ENCODE assay signal across 25 cellular contexts in the genomic region with DNA sequence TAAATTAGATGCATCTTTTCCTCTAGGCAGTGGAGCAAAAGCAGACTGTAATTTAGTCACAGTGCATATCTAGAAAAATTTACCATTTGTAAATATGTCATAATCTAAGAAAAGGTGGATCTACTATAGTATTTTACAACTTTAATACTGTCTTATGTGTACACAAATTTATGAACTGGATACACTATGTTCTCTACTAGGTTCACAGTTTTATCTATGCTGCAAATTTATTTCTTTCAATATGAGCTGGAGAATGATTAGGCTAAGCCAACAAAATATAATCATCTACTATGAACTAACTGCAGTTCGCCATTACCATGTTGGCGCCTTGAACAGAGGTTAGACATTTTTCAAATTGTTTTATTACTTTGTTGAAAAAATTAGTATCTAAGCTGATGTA.
"Had no signal": no experiment of that assay in that cellular context is flagged by ENCODE, and none has a peak within 500 bp of the region (broad histone marks: within the 10 kb centered on the region; RNA-seq: fewer than 3 reads in every experiment).

No MANE protein-coding gene starts in this region.

- H3K9me3 ChIP-seq: esophagus squamous epithelium, gastrocnemius medialis, lower lobe of right lung had no signal

- H3K4me3 Mint-ChIP-seq: effector memory CD8-positive, alpha-beta T cell; endodermal cell; naive B cell; naive thymus-derived CD8-positive, alpha-beta T cell had no signal

- DNase-seq: dermis blood vessel endothelial cell; dorsolateral prefrontal cortex; effector CD4-positive, alpha-beta T cell; effector memory CD8-positive, alpha-beta T cell; endodermal cell; erythroblast; esophagus squamous epithelium; foreskin fibroblast; foreskin melanocyte; gastrocnemius medialis; glutamatergic neuron; head of caudate nucleus; heart right ventricle; hippocampal formation; left cardiac atrium; left ventricle myocardium inferior; lower lobe of right lung; mesenchymal stem cell; midbrain; naive B cell; naive thymus-derived CD8-positive, alpha-beta T cell had no signal

- ATAC-seq: effector memory CD8-positive, alpha-beta T cell; esophagus mucosa; gastrocnemius medialis; heart right ventricle; left cardiac atrium; left lobe of liver; lower lobe of right lung; naive thymus-derived CD8-positive, alpha-beta T cell had no signal

- H3K4me1 ChIP-seq: esophagus squamous epithelium, gastrocnemius medialis, heart right ventricle, left ventricle myocardium inferior, lower lobe of right lung had no signal

- H3K27me3 Mint-ChIP-seq: effector memory CD8-positive, alpha-beta T cell; naive B cell had no signal

- H3K36me3 Mint-ChIP-seq: naive B cell; naive thymus-derived CD8-positive, alpha-beta T cell had no signal

- H3K9me3 Mint-ChIP-seq: endodermal cell had no signal

- H3K27me3 ChIP-seq: dorsolateral prefrontal cortex, esophagus squamous epithelium, gastrocnemius medialis, heart right ventricle had no signal

- H3K27ac ChIP-seq: coronary artery, dorsolateral prefrontal cortex, epithelial cell of prostate, esophagus squamous epithelium, gastrocnemius medialis, heart right ventricle, left ventricle myocardium inferior, lower lobe of right lung had no signal

- H3K36me3 ChIP-seq: esophagus squamous epithelium, gastrocnemius medialis, heart right ventricle, left ventricle myocardium inferior, lower lobe of right lung had no signal

- H3K4me1 Mint-ChIP-seq: endodermal cell, naive B cell had no signal

- H3K27ac Mint-ChIP-seq: effector memory CD8-positive, alpha-beta T cell; endodermal cell; naive B cell; naive thymus-derived CD8-positive, alpha-beta T cell had no signal

- H3K4me3 ChIP-seq: coronary artery, dorsolateral prefrontal cortex, esophagus squamous epithelium, gastrocnemius medialis, heart right ventricle, left ventricle myocardium inferior, lower lobe of right lung had no signal
